ENCODE assay signal across 19 cellular contexts in the genomic region with DNA sequence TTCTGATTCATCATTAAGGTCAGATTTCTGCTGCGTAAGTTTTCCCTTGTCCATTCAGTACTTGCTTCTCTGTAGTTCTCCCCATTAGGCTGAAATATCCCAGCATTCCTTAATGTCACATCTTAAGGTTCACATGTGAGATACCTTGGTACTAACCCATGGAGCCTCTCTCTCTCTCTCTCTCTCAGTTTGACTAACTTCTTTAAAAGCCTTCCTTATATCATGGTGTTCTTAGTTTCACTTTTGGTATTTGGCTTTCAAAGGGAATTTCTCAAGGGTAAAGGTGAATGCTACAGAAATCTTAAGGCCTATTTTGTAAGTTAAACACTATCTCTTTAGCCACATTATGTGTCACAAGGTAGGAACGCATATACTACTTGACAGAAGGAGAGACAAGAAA.
"Had no signal": no experiment of that assay in that cellular context is flagged by ENCODE, and none has a peak within 500 bp of the region (broad histone marks: within the 10 kb centered on the region; RNA-seq: fewer than 3 reads in every experiment).

No MANE protein-coding gene starts in this region.

- H3K27me3 ChIP-seq: foreskin keratinocyte, hepatocyte, pancreas, stomach, transverse colon had no signal

- H2AFZ ChIP-seq: hepatocyte had no signal

- H3K4me3 Mint-ChIP-seq: naive B cell, nephron had no signal

- DNase-seq: dermis blood vessel endothelial cell; foreskin keratinocyte; head of caudate nucleus; left colon; mesendoderm; naive B cell; occipital lobe; pancreas; right cardiac atrium; small intestine; stimulated activated CD4-positive, alpha-beta T cell treated with anti-CD3 and anti-CD28 coated beads, Interleukin-12 subunit alpha, Interleukin-12 subunit beta, amount 100 ng/mL, for 4 hours; stimulated activated naive CD4-positive, alpha-beta T cell; stomach; substantia nigra; transverse colon had no signal

- ATAC-seq: foreskin keratinocyte, left colon, pancreas, right cardiac atrium had no signal

- H3K27ac Mint-ChIP-seq: naive B cell, nephron, progenitor cell of endocrine pancreas had no signal

- H3K27ac ChIP-seq: foreskin keratinocyte, hepatocyte, pancreas, stomach, thoracic aorta, transverse colon had no signal

- FAIRE-seq: small intestine had no signal

- H3K4me2 ChIP-seq: hepatocyte had no signal

- H3K79me2 ChIP-seq: hepatocyte had no signal

- H3K4me1 Mint-ChIP-seq: naive B cell, nephron had no signal

- H3K36me3 ChIP-seq: pancreas, stomach, thoracic aorta, transverse colon had no signal

- H3K9me3 ChIP-seq: pancreas, transverse colon had no signal

- H3K4me3 ChIP-seq: hepatocyte, pancreas, stomach, thoracic aorta, transverse colon had no signal

- H3K36me3 Mint-ChIP-seq: naive B cell had no signal

- H3K4me1 ChIP-seq: foreskin keratinocyte, pancreas, stomach, transverse colon had no signal

- H3K27me3 Mint-ChIP-seq: naive B cell, progenitor cell of endocrine pancreas had no signal
